18 cellular contexts compared by ENCODE assay signal in the genomic region with DNA sequence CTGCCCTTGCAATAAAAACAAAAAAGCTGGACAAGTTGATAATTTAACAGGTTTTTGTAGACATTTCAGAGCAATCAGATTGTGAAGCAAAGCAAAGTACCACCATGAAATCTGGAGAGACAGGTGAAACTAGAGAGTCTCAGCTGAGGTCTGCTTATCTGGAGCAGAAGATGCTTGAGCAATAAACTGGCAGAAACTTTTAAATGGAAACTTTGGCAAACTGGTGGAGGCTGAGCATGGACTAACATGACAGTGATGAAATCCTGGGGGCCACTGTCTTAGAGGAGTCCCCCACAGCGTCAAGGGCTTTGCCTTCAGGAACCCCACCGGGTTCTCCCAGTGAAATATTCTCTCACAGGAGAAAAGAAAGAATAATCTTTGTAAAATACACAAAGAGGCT.
"Had no signal": no experiment of that assay in that cellular context is flagged by ENCODE, and none has a peak within 500 bp of the region (broad histone marks: within the 10 kb centered on the region; RNA-seq: fewer than 3 reads in every experiment).

No MANE protein-coding gene starts in this region.

- H3K36me3 ChIP-seq: gastrocnemius medialis, heart right ventricle, neutrophil, sigmoid colon had no signal

- H3K9me3 ChIP-seq: gastrocnemius medialis, heart right ventricle, neutrophil, sigmoid colon had no signal

- H3K27ac Mint-ChIP-seq: immature natural killer cell, nephron had no signal

- H3K36me3 Mint-ChIP-seq: naive B cell had no signal

- ATAC-seq: esophagus mucosa, gastrocnemius medialis, heart right ventricle, left ventricle myocardium superior had no signal

- H3K9me3 Mint-ChIP-seq: immature natural killer cell, naive B cell, nephron had no signal

- H3K27me3 ChIP-seq: gastrocnemius medialis, heart right ventricle, neutrophil, sigmoid colon had no signal

- H3K4me1 ChIP-seq: gastrocnemius medialis, heart right ventricle, sigmoid colon had no signal

- DNase-seq: effector CD4-positive, alpha-beta T cell; gastrocnemius medialis; heart right ventricle; hypothalamus; immature natural killer cell; left ventricle myocardium superior; mesendoderm; naive B cell; sigmoid colon; stimulated activated CD4-positive, alpha-beta T cell treated with anti-CD3 and anti-CD28 coated beads, Interleukin-2, amount 100 ng/mL, for 24 hours; stimulated activated CD4-positive, alpha-beta T cell treated with anti-CD3 and anti-CD28 coated beads, Interleukin-4, amount 100 ng/mL, for 4 hours; stimulated activated naive CD4-positive, alpha-beta T cell treated with Interleukin-2 at 50 U/mL for 16 hours; trophoblast cell had no signal

- H3K4me1 Mint-ChIP-seq: immature natural killer cell, naive B cell, nephron had no signal

- H3K4me3 Mint-ChIP-seq: immature natural killer cell, naive B cell, nephron had no signal

- H3K4me3 ChIP-seq: coronary artery, gastrocnemius medialis, heart right ventricle, sigmoid colon, skin epidermis had no signal

- H3K27ac ChIP-seq: coronary artery, gastrocnemius medialis, heart right ventricle, neutrophil, sigmoid colon, skin epidermis had no signal
